10 cellular contexts compared by ENCODE assay signal in the genomic region with DNA sequence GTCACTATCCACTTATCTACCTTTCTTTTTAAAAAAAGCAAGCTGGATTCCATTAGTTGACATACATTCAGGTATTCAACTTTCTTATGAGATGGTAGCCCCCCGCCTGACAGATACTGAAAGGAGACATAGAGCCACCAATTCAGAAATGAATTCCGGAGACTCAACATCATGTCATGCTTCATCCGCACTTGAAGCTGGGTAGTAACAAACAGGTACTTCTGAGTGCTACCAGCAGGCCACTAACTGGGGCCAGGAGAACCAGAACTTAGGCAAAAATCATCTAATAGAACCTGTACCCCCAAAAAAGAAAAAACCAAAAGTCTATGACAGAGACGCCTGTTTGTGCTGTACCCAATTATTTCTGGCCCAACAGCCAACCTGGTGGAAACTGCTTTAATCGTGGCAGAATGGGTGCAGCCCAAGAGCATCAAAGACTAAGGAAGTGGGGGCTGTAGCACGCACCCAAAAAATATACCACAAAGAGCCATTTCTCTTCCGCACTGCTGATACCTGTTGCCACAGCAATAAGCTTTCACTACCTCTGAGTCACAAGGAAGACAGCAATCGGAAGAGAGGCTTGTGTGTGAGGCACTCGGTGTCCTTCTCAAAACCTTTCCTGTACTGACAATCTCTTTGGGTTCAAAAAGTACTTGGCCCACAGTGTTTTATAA.
DNase-seq lines count a peak whose midpoint lies in the region; TF ChIP-seq lines count a peak whose summit lies in the region.
"Had no signal": no experiment of that assay in that cellular context is flagged by ENCODE, and none has a peak within 500 bp of the region (broad histone marks: within the 10 kb centered on the region; RNA-seq: fewer than 3 reads in every experiment).

No MANE protein-coding gene starts in this region.

- H3K27ac Mint-ChIP-seq in activated T-cell treated with anti-CD3 and anti-CD28 coated beads, Interleukin-2, amount 50 U/mL, for 24 hours, result peak overlapping the region; percentile 89

- H3K4me1 ChIP-seq in esophagus muscularis mucosa, result peaks cover 30 to 71% (median 70%) of the 10 kb centered on the region in 4 donors
- H3K4me1 ChIP-seq: right lobe of liver had no signal

- H3K27me3 Mint-ChIP-seq in activated T-cell treated with anti-CD3 and anti-CD28 coated beads, Interleukin-2, amount 50 U/mL, for 24 hours, result no peaks in the 10 kb centered on the region

- TF ChIP-seq EP300 in esophagus muscularis mucosa (IDR thresholded peaks at IDR 0.05), result no peak

- no peaks in the 10 kb centered on the region for H3K27me3 ChIP-seq in esophagus muscularis mucosa
- H3K27me3 ChIP-seq: right lobe of liver had no signal

- H3K36me3 Mint-ChIP-seq in activated T-cell treated with anti-CD3 and anti-CD28 coated beads, Interleukin-2, amount 50 U/mL, for 24 hours (ENCODE audit: low read depth), result peaks cover 48% of the 10 kb centered on the region

- H3K4me1 Mint-ChIP-seq in activated T-cell treated with anti-CD3 and anti-CD28 coated beads, Interleukin-2, amount 50 U/mL, for 24 hours (ENCODE audit: low read depth), result peaks cover 95% of the 10 kb centered on the region

- H3K9me3 ChIP-seq in esophagus muscularis mucosa, result no peaks in the 10 kb centered on the region
- H3K9me3 ChIP-seq: right lobe of liver had no signal

- H3K9me3 Mint-ChIP-seq in activated T-cell treated with anti-CD3 and anti-CD28 coated beads, Interleukin-2, amount 50 U/mL, for 24 hours, result no peaks in the 10 kb centered on the region

- peak overlapping the region; percentile 57 for H3K4me3 Mint-ChIP-seq in activated T-cell treated with anti-CD3 and anti-CD28 coated beads, Interleukin-2, amount 50 U/mL, for 24 hours

- intact Hi-C loops in esophagus muscularis mucosa (cut with DNase I), result no loop called here

- TF ChIP-seq CTCF in esophagus muscularis mucosa (IDR thresholded peaks at IDR 0.05), result no peak

- WGBS in esophagus muscularis mucosa, result 74% methylated on average over 9 of the region's 9 CpGs

- no peak for TF ChIP-seq POLR2A in esophagus muscularis mucosa (IDR thresholded peaks at IDR 0.05; ENCODE audit: low read depth)

- H3K27ac ChIP-seq in esophagus muscularis mucosa (replicated peaks in 1 of 4), result peak overlapping the region in 3 of 4 donors; percentile 54 to 76 (median 67)
- H3K27ac ChIP-seq: right lobe of liver had no signal

- DNase-seq in T follicular helper cell (ENCODE audit: low read depth) (peak; percentile 63), esophagus muscularis mucosa (ENCODE audit: extremely low spot score) (no peak), DMS79 (lab: John Stamatoyannopoulos, UW) (no peak), NCI-H1417 treated with DMSO at 0.1 percent for 48 hours (lab: John Stamatoyannopoulos, UW) (no peak), COR-L47 (lab: John Stamatoyannopoulos, UW) (no peak), NCI-H1105 treated with DMSO at 0.1 percent for 48 hours (lab: John Stamatoyannopoulos, UW) (no peak)
- peak; percentile 60 for DNase-seq in activated T-cell treated with anti-CD3 and anti-CD28 coated beads, Interleukin-2, amount 50 U/mL, for 24 hours
- DNase-seq in stimulated activated CD8-positive, alpha-beta memory T cell treated with anti-CD3 and anti-CD28 coated beads, Interleukin-2, amount 100 ng/mL, for 1 hour (ENCODE audit: low read depth in 2 of 2), result peak; percentile 15 to 37
- DNase-seq: NCI-H187, right lobe of liver had no signal

- no peak overlapping the region for H3K4me3 ChIP-seq in esophagus muscularis mucosa
- H3K4me3 ChIP-seq: right lobe of liver had no signal

- peaks cover 3 to 37% (median 12%) of the 10 kb centered on the region in 4 donors for H3K36me3 ChIP-seq in esophagus muscularis mucosa
- H3K36me3 ChIP-seq: right lobe of liver had no signal

Comparison
In these comparisons a context has a peak if more than half of its experiments do, and no peak if none do; other contexts are left out.
1. DNase-seq: peak in T follicular helper cell (single experiment), activated T-cell treated with anti-CD3 and anti-CD28 coated beads, Interleukin-2, amount 50 U/mL, for 24 hours (single experiment) and stimulated activated CD8-positive, alpha-beta memory T cell treated with anti-CD3 and anti-CD28 coated beads, Interleukin-2, amount 100 ng/mL, for 1 hour (2 of 2); none in esophagus muscularis mucosa (single experiment), DMS79 (single experiment), NCI-H1417 treated with DMSO at 0.1 percent for 48 hours (single experiment), COR-L47 (single experiment) and NCI-H1105 treated with DMSO at 0.1 percent for 48 hours (single experiment).